ENCODE assay signal across 29 cellular contexts in genomic region chr3:23966308-23966707, GRCh38. TPM values are rescaled to one million over a fixed set of nuclear protein-coding genes. Genes with fewer than 3 reads are reported as not detected.
A peak's percentile ranks its signal among the peaks of the same experiment; 100 is the strongest.
DNase-seq lines count a peak whose midpoint lies in the region; ATAC-seq and TF ChIP-seq lines count a peak whose summit lies in the region.
"Had no signal": no experiment of that assay in that cellular context is flagged by ENCODE, and none has a peak within 500 bp of the region (broad histone marks: within the 10 kb centered on the region; RNA-seq: fewer than 3 reads in every experiment).

No MANE protein-coding gene starts in this region.

- intact Hi-C loops in gastrocnemius medialis (cut with DNase I; ENCODE audit: low total_unique reads) = no loop called here

- CTCF ChIA-PET in RWPE1 (lab: Yijun Ruan, JAX) = no interaction called here

- H3K27me3 Mint-ChIP-seq in central memory CD8-positive, alpha-beta T cell = no peaks in the 10 kb centered on the region
- H3K27me3 Mint-ChIP-seq: activated B cell treated with CpG ODN at 0.5 μM for 24 hours; stimulated activated naive CD8-positive, alpha-beta T cell treated with anti-CD3 and anti-CD28 coated beads, Interleukin-15, Interleukin-2, amounts not matched to agents 100 ng/mL and 50 ng/mL, for 24 hours had no signal

- no peak overlapping the region for H3K4me3 ChIP-seq in fibroblast of the aortic adventitia (ENCODE audit: low read depth, low read length)
- H3K4me3 ChIP-seq in gastrocnemius medialis = no peak overlapping the region
- H3K4me3 ChIP-seq: left ventricle myocardium inferior, prostate gland, smooth muscle cell, transverse colon had no signal

- no peaks in the 10 kb centered on the region for H3K9me3 ChIP-seq in gastrocnemius medialis
- H3K9me3 ChIP-seq: left ventricle myocardium inferior, prostate gland, transverse colon had no signal

- no peaks in the 10 kb centered on the region for H3K9me3 Mint-ChIP-seq in central memory CD8-positive, alpha-beta T cell
- H3K9me3 Mint-ChIP-seq: activated B cell treated with CpG ODN at 0.5 μM for 24 hours; neural crest cell; stimulated activated naive CD8-positive, alpha-beta T cell treated with anti-CD3 and anti-CD28 coated beads, Interleukin-15, Interleukin-2, amounts not matched to agents 100 ng/mL and 50 ng/mL, for 24 hours had no signal

- peaks cover 9% of the 10 kb centered on the region for H3K4me1 Mint-ChIP-seq in central memory CD8-positive, alpha-beta T cell
- H3K4me1 Mint-ChIP-seq: activated B cell treated with CpG ODN at 0.5 μM for 24 hours, neural crest cell had no signal

- no peak overlapping the region for H3K4me3 Mint-ChIP-seq in central memory CD8-positive, alpha-beta T cell
- H3K4me3 Mint-ChIP-seq: activated B cell treated with CpG ODN at 0.5 μM for 24 hours; neural crest cell; stimulated activated naive CD8-positive, alpha-beta T cell treated with anti-CD3 and anti-CD28 coated beads, Interleukin-15, Interleukin-2, amounts not matched to agents 100 ng/mL and 50 ng/mL, for 24 hours had no signal

- H3K36me3 ChIP-seq in gastrocnemius medialis = peaks cover 0 to 32% of the 10 kb centered on the region in 2 donors
- H3K36me3 ChIP-seq: prostate gland had no signal

- no peak for TF ChIP-seq CTCF in RWPE1 (conservative IDR thresholded peaks at IDR 0.05; ENCODE audit: low read depth)
- no peak for TF ChIP-seq CTCF in fibroblast of the aortic adventitia (IDR thresholded peaks at IDR 0.05; ENCODE audit: insufficient read depth, low read length)
- TF ChIP-seq CTCF in gastrocnemius medialis (IDR thresholded peaks at IDR 0.05 in 4 of 5, conservative IDR thresholded peaks at IDR 0.05 in 1 of 5) = no peak

- DNase-seq in RWPE1 (ENCODE audit: low spot score) (no peak), fibroblast of the aortic adventitia (ENCODE audit: low read depth) (peak; percentile 81), gastrocnemius medialis (no peak), NCI-H526 (lab: John Stamatoyannopoulos, UW) (no peak)
- DNase-seq in central memory CD8-positive, alpha-beta T cell (ENCODE audit: low spot score in 2 of 2) = no peak
- no peak for DNase-seq in stimulated activated CD4-positive, alpha-beta T cell treated with anti-CD3 and anti-CD28 coated beads, Interleukin-12 subunit alpha, Interleukin-12 subunit beta, amount 100 ng/mL, for 4 hours
- DNase-seq: activated B cell treated with CpG ODN at 0.5 μM for 24 hours; activated CD4-positive, alpha-beta T cell treated with anti-CD3 and anti-CD28 coated beads, Interleukin-2, amount 50 U/mL, for 48 hours; activated naive CD4-positive, alpha-beta T cell; activated T-cell treated with anti-CD3 and anti-CD28 coated beads for 4 hours; aorta; cortex of kidney; DMS79; head of caudate nucleus; left ventricle myocardium inferior; midbrain; NCI-H1436; NCI-H2171 treated with DMSO at 0.1 percent for 48 hours; NCI-H69; RPMI8226; stimulated activated CD4-positive, alpha-beta T cell treated with anti-CD3 and anti-CD28 coated beads, Interleukin-4, amount 100 ng/mL, for 24 hours; T-helper 9 cell; transverse colon had no signal

- peaks cover 43 to 71% of the 10 kb centered on the region in 2 donors for H3K4me1 ChIP-seq in gastrocnemius medialis
- H3K4me1 ChIP-seq: prostate gland had no signal

- peak overlapping the region; percentile 46 for H3K27ac Mint-ChIP-seq in central memory CD8-positive, alpha-beta T cell (ENCODE audit: low read depth)
- H3K27ac Mint-ChIP-seq: activated B cell treated with CpG ODN at 0.5 μM for 24 hours; stimulated activated naive CD8-positive, alpha-beta T cell treated with anti-CD3 and anti-CD28 coated beads, Interleukin-15, Interleukin-2, amounts not matched to agents 100 ng/mL and 50 ng/mL, for 24 hours had no signal

- TF ChIP-seq POLR2A in gastrocnemius medialis (IDR thresholded peaks at IDR 0.05) = no peak

- ATAC-seq in central memory CD8-positive, alpha-beta T cell (replicated peaks; ENCODE audit: extremely low read depth, poor library complexity, severe bottlenecking) = no peak
- no peak for ATAC-seq in gastrocnemius medialis
- no peak for ATAC-seq in HG02571 (IDR thresholded peaks at IDR 0.05; ENCODE audit: unreplicated experiment)

- in situ Hi-C loops in gastrocnemius medialis (cut with MboI; ENCODE audit: low sequenced_read_pairs in 4 of 4) = no loop called here

- H3K27me3 ChIP-seq in gastrocnemius medialis = no peaks in the 10 kb centered on the region
- H3K27me3 ChIP-seq: transverse colon had no signal

- peak overlapping the region; percentile 67 for H3K27ac ChIP-seq in RWPE1
- H3K27ac ChIP-seq in gastrocnemius medialis = peak overlapping the region; percentile 83 to 99 (median 90)
- H3K27ac ChIP-seq: HL-60, left ventricle myocardium inferior, prostate gland had no signal

- H3K36me3 Mint-ChIP-seq in central memory CD8-positive, alpha-beta T cell (ENCODE audit: insufficient read depth) = peaks cover 80% of the 10 kb centered on the region

- POLR2A ChIA-PET in RWPE1 (lab: Yijun Ruan, JAX; ENCODE audit: low non-redundant PET) = no interaction called here

RNA-seq across cellular contexts. Expression of gene NR1D2, which starts 21.2 kb away (rescaled TPM):
- total RNA-seq in fibroblast of the aortic adventitia (ENCODE audit: low replicate concordance) (53.0 and 77.3 TPM in 2 replicates), gastrocnemius medialis (10 to 100 TPM; 27.1 to 62.7 (median 51.2) TPM)

RNA-seq across cellular contexts. Expression of gene RPL15, which starts 49.4 kb away (rescaled TPM):
- 529 and 2,953 TPM in 2 replicates for total RNA-seq in fibroblast of the aortic adventitia (ENCODE audit: low replicate concordance)
- total RNA-seq in gastrocnemius medialis = 1,000 to 10,000 TPM; 1,370 to 1,628 (median 1,557) TPM

RNA-seq across cellular contexts. Expression of gene NKIRAS1, which starts 49.5 kb away (rescaled TPM):
- total RNA-seq in fibroblast of the aortic adventitia (ENCODE audit: low replicate concordance) = 20.9 and 35.8 TPM in 2 replicates
- 10 to 100 TPM; 25.1 to 42.1 (median 34.7) TPM for total RNA-seq in gastrocnemius medialis
